ENCODE assay signal across 32 cellular contexts in genomic region chr2:195151711-195152110, GRCh38.
"Had no signal": no experiment of that assay in that cellular context is flagged by ENCODE, and none has a peak within 500 bp of the region (broad histone marks: within the 10 kb centered on the region; RNA-seq: fewer than 3 reads in every experiment).

No MANE protein-coding gene starts in this region.

- DNase-seq: activated B cell treated with CpG ODN at 0.5 μM for 24 hours; activated CD4-positive, alpha-beta T cell treated with anti-CD3 and anti-CD28 coated beads for 48 hours; activated CD4-positive, alpha-beta T cell treated with anti-CD3 and anti-CD28 coated beads, Interleukin-2, amount 50 U/mL, for 1 hour; activated CD4-positive, alpha-beta T cell treated with anti-CD3 and anti-CD28 coated beads, Interleukin-2, amount 50 U/mL, for 48 hours; activated CD8-positive, alpha-beta memory T cell treated with anti-CD3 and anti-CD28 coated beads for 24 hours; activated CD8-positive, alpha-beta T cell treated with anti-CD3 and anti-CD28 coated beads for 36 hours; activated effector memory CD4-positive, alpha-beta T cell treated with Interleukin-2 at 50 U/mL for 16 hours; activated gamma-delta T cell treated with Interleukin-2 at 50 U/mL for 16 hours; activated naive CD4-positive, alpha-beta T cell treated with anti-CD3 and anti-CD28 coated beads, Interleukin-2, amount 50 U/mL, for 16 hours; activated naive CD4-positive, alpha-beta T cell treated with Interleukin-2 at 50 U/mL for 16 hours; activated T-cell treated with anti-CD3 and anti-CD28 coated beads, Interleukin-2, amount 50 U/mL, for 4 hours; amniotic stem cell; anterior cingulate cortex; brain microvascular endothelial cell; dorsolateral prefrontal cortex; effector memory CD4-positive, alpha-beta T cell; endodermal cell; foreskin fibroblast; head of caudate nucleus; T-helper 17 cell; T1000; WERI-Rb-1 had no signal

- FAIRE-seq: astrocyte, bronchial epithelial cell had no signal

- H3K27me3 Mint-ChIP-seq: activated B cell treated with CpG ODN at 0.5 μM for 24 hours; activated CD8-positive, alpha-beta T cell treated with anti-CD3 and anti-CD28 coated beads for 36 hours; activated naive CD8-positive, alpha-beta T cell; activated T-helper 17 cell treated with anti-CD3 and anti-CD28 coated beads, Interleukin-2, amount 50 U/mL, for 72 hours; central memory CD8-positive, alpha-beta T cell; dendritic cell treated with granulocyte-macrophage colony-stimulating factor and Interleukin-4, amounts not matched to agents 40 ng/mL and 50 ng/mL, for 4 days had no signal

- H3K36me3 Mint-ChIP-seq: activated naive CD8-positive, alpha-beta T cell had no signal

- H3K4me3 ChIP-seq: coronary artery, dorsolateral prefrontal cortex had no signal

- ATAC-seq: activated CD4-positive, CD25-positive, alpha-beta regulatory T cell treated with anti-CD3 and anti-CD28 coated beads, Interleukin-2, amount 50 U/mL, for 24 hours; activated CD8-positive, alpha-beta T cell treated with anti-CD3 and anti-CD28 coated beads for 36 hours; activated T-cell treated with anti-CD3 and anti-CD28 coated beads, Interleukin-2, amount 50 U/mL, for 4 hours; activated T-helper 17 cell treated with anti-CD3 and anti-CD28 coated beads, Interleukin-2, amount 50 U/mL, for 72 hours; esophagus mucosa; T-helper 17 cell had no signal

- H3K36me3 ChIP-seq: brain microvascular endothelial cell, WERI-Rb-1 had no signal

- H3K4me1 Mint-ChIP-seq: activated B cell treated with CpG ODN at 0.5 μM for 24 hours; activated T-helper 17 cell treated with anti-CD3 and anti-CD28 coated beads, Interleukin-2, amount 50 U/mL, for 72 hours; central memory CD8-positive, alpha-beta T cell; endodermal cell had no signal

- H3K27ac ChIP-seq: brain microvascular endothelial cell, coronary artery, dorsolateral prefrontal cortex, WERI-Rb-1 had no signal

- H3K4me3 Mint-ChIP-seq: activated B cell treated with CpG ODN at 0.5 μM for 24 hours; activated CD8-positive, alpha-beta T cell treated with anti-CD3 and anti-CD28 coated beads for 36 hours; activated naive CD8-positive, alpha-beta T cell; activated T-cell treated with anti-CD3 and anti-CD28 coated beads, Interleukin-2, amount 50 U/mL, for 4 hours; activated T-helper 17 cell treated with anti-CD3 and anti-CD28 coated beads, Interleukin-2, amount 50 U/mL, for 72 hours; central memory CD8-positive, alpha-beta T cell; dendritic cell treated with granulocyte-macrophage colony-stimulating factor and Interleukin-4, amounts not matched to agents 40 ng/mL and 50 ng/mL, for 4 days; endodermal cell; T-helper 17 cell; T-helper 2 cell treated with Interferon-gamma antibody and Interleukin-4, amounts not matched to agents 5 μg/mL and 100 μg/mL, for 36 hours had no signal

- H3K9me3 Mint-ChIP-seq: activated B cell treated with CpG ODN at 0.5 μM for 24 hours; activated CD8-positive, alpha-beta T cell treated with anti-CD3 and anti-CD28 coated beads for 36 hours; activated T-cell treated with anti-CD3 and anti-CD28 coated beads, Interleukin-2, amount 50 U/mL, for 4 hours; activated T-helper 17 cell treated with anti-CD3 and anti-CD28 coated beads, Interleukin-2, amount 50 U/mL, for 72 hours; central memory CD8-positive, alpha-beta T cell; dendritic cell treated with granulocyte-macrophage colony-stimulating factor and Interleukin-4, amounts not matched to agents 40 ng/mL and 50 ng/mL, for 4 days; endodermal cell; T-helper 2 cell treated with Interferon-gamma antibody and Interleukin-4, amounts not matched to agents 5 μg/mL and 100 μg/mL, for 36 hours had no signal

- H3K27ac Mint-ChIP-seq: activated B cell treated with CpG ODN at 0.5 μM for 24 hours; activated CD8-positive, alpha-beta T cell treated with anti-CD3 and anti-CD28 coated beads for 36 hours; activated naive CD8-positive, alpha-beta T cell; activated T-helper 17 cell treated with anti-CD3 and anti-CD28 coated beads, Interleukin-2, amount 50 U/mL, for 72 hours; dendritic cell treated with granulocyte-macrophage colony-stimulating factor and Interleukin-4, amounts not matched to agents 40 ng/mL and 50 ng/mL, for 4 days; endodermal cell; T-helper 17 cell; T-helper 2 cell treated with Interferon-gamma antibody and Interleukin-4, amounts not matched to agents 5 μg/mL and 100 μg/mL, for 36 hours had no signal
